ENCODE assay signal across 8 cellular contexts in genomic region chr14:103628221-103628683, GRCh38.
DNase-seq lines count a peak whose midpoint lies in the region; TF ChIP-seq lines count a peak whose summit lies in the region.

No MANE protein-coding gene starts in this region.

- TF ChIP-seq CTCF in AG09309 (IDR thresholded peaks at IDR 0.05; ENCODE audit: control insufficient read depth, insufficient read depth, low read depth, low read length, missing control alignments) = no peak

- no peak for DNase-seq in AG09309 (ENCODE audit: low read depth)
- peak; percentile 67 for DNase-seq in RPMI8226
- DNase-seq in stimulated activated CD4-positive, alpha-beta T cell treated with anti-CD3 and anti-CD28 coated beads, Interleukin-4, amount 100 ng/mL, for 24 hours = peak; percentile 14
- no peak for DNase-seq in GF-D8 (lab: John Stamatoyannopoulos, UW)
- DNase-seq in SKM-1 (lab: John Stamatoyannopoulos, UW; ENCODE audit: unreplicated experiment) = no peak

- H3K27me3 ChIP-seq in layer of hippocampus (ENCODE audit: control insufficient read depth, insufficient read depth, low read length) = no peaks in the 10 kb centered on the region

- H3K4me3 ChIP-seq in AG09309 (ENCODE audit: control insufficient read depth, low read depth, low read length) = peak overlapping the region; percentile 63

- TF ChIP-seq POLR2A in GM19099 (IDR thresholded peaks at IDR 0.05; ENCODE audit: extremely low read depth, insufficient read length, low read depth) = peak; percentile 55

- H3K27ac ChIP-seq in cingulate gyrus (ENCODE audit: low read depth, low read length) (peak overlapping the region; percentile 94), layer of hippocampus (ENCODE audit: low read depth, low read length) (peak overlapping the region; percentile 97)

Comparison
In these comparisons a context has a peak if more than half of its experiments do, and no peak if none do; other contexts are left out.
1. DNase-seq: peak in RPMI8226 (single experiment) and stimulated activated CD4-positive, alpha-beta T cell treated with anti-CD3 and anti-CD28 coated beads, Interleukin-4, amount 100 ng/mL, for 24 hours (single experiment); none in AG09309 (single experiment), GF-D8 (single experiment) and SKM-1 (single experiment).